Comparison of ENCODE assay signal across 1 cellular context in the genomic region with DNA sequence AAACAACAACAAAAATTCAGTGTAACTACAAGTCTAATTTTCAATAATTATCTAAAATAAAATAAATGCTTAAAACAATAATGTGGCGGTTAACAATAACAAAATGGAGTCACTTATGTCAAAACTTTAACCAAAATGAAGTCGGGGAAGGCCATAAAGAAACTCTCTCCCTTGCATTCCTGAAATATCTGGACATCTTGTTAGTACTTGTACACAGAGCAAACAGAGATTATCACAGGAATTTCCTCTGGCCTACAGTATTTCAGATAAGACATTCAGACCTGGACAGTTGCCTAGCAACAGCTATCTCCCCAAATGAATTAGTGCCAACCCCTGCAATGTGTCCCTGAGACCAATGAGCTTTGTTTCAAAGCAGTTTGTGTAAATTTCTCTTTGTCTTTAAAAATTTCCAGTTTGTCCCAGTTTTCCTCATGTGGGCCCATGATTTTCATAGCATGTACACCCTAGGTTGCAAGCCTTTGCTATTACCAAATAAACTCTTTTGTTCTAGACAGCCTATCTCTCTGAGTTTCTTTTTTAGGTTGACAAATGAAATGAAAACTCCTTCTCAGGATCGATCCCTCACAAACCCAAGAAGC.
TF ChIP-seq lines count a peak whose summit lies in the region.

No MANE protein-coding gene starts in this region.

TF ChIP-seq in HepG2, 621 proteins besides CTCF, POLR2A, EP300 and RAD21 (continued from another document and continues in another):
- no peak for TF ChIP-seq ZNF549 (CRISPR knock-in tag; IDR thresholded peaks at IDR 0.05)
- TF ChIP-seq MIXL1 (CRISPR knock-in tag; IDR thresholded peaks at IDR 0.05): peak; percentile 91
- no peak for TF ChIP-seq SRF (IDR thresholded peaks at IDR 0.05; ENCODE audit: low read depth, low read length)
- TF ChIP-seq EEA1 (CRISPR knock-in tag; IDR thresholded peaks at IDR 0.05; ENCODE audit: borderline replicate concordance): no peak
- TF ChIP-seq ATM (IDR thresholded peaks at IDR 0.05; ENCODE audit: borderline replicate concordance): no peak
- TF ChIP-seq ZNF614 (CRISPR knock-in tag; IDR thresholded peaks at IDR 0.05; ENCODE audit: borderline replicate concordance): no peak
- TF ChIP-seq ZNF20 (CRISPR knock-in tag; IDR thresholded peaks at IDR 0.05): no peak
- no peak for TF ChIP-seq GTF3A (CRISPR knock-in tag; conservative IDR thresholded peaks at IDR 0.05)
- TF ChIP-seq ONECUT2 (CRISPR knock-in tag; IDR thresholded peaks at IDR 0.05): no peak
- TF ChIP-seq ZNF570 (CRISPR knock-in tag; IDR thresholded peaks at IDR 0.05; ENCODE audit: borderline replicate concordance): no peak
- TF ChIP-seq ZFP1 (CRISPR knock-in tag; IDR thresholded peaks at IDR 0.05): peak; percentile 92; the same call in 1 of the 2 replicates
- peak; percentile 94 for TF ChIP-seq FOXA3 (CRISPR knock-in tag; IDR thresholded peaks at IDR 0.05)
- TF ChIP-seq ZNF34 (CRISPR knock-in tag; IDR thresholded peaks at IDR 0.05; ENCODE audit: borderline replicate concordance): no peak
- 0 out of 2 replicates have a peak, but pooled peaks have one; percentile 39 for TF ChIP-seq MXD4 (CRISPR knock-in tag; IDR thresholded peaks at IDR 0.05)
- peak; percentile 84 for TF ChIP-seq ZHX2 (IDR thresholded peaks at IDR 0.05; ENCODE audit: low read depth)
- no peak for TF ChIP-seq ZHX2 (CRISPR knock-in tag; IDR thresholded peaks at IDR 0.05; ENCODE audit: borderline replicate concordance)
- TF ChIP-seq ELF3 (CRISPR knock-in tag; IDR thresholded peaks at IDR 0.05): no peak
- peak in 1 of 2 experiments; percentile 86; a peak in 2 of 4 replicates for TF ChIP-seq NR2F1 (CRISPR knock-in tag; IDR thresholded peaks at IDR 0.05)
- no peak for TF ChIP-seq AGO1 (IDR thresholded peaks at IDR 0.05; ENCODE audit: low read depth, low read length, poor library complexity, severe bottlenecking)
- no peak for TF ChIP-seq MAFK (conservative IDR thresholded peaks at IDR 0.05 in 1 of 2, IDR thresholded peaks at IDR 0.05 in 1 of 2; ENCODE audit: low read length in 2 of 2)
- TF ChIP-seq ZC3H13 (CRISPR knock-in tag; IDR thresholded peaks at IDR 0.05): no peak
- TF ChIP-seq ZNF7 (CRISPR knock-in tag; IDR thresholded peaks at IDR 0.05): no peak
- TF ChIP-seq ISL2 (CRISPR knock-in tag; IDR thresholded peaks at IDR 0.05): peak; percentile 96
- TF ChIP-seq, protein P1, sequence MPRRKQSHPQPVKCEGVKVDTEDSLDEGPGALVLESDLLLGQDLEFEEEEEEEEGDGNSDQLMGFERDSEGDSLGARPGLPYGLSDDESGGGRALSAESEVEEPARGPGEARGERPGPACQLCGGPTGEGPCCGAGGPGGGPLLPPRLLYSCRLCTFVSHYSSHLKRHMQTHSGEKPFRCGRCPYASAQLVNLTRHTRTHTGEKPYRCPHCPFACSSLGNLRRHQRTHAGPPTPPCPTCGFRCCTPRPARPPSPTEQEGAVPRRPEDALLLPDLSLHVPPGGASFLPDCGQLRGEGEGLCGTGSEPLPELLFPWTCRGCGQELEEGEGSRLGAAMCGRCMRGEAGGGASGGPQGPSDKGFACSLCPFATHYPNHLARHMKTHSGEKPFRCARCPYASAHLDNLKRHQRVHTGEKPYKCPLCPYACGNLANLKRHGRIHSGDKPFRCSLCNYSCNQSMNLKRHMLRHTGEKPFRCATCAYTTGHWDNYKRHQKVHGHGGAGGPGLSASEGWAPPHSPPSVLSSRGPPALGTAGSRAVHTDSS (CRISPR knock-in tag; conservative IDR thresholded peaks at IDR 0.05): no peak
- TF ChIP-seq KDM5B (CRISPR knock-in tag; IDR thresholded peaks at IDR 0.05; ENCODE audit: borderline replicate concordance): no peak
- peak; percentile 62 for TF ChIP-seq ZEB1 (IDR thresholded peaks at IDR 0.05; ENCODE audit: insufficient replicate concordance, low read depth)
- TF ChIP-seq, protein P2, sequence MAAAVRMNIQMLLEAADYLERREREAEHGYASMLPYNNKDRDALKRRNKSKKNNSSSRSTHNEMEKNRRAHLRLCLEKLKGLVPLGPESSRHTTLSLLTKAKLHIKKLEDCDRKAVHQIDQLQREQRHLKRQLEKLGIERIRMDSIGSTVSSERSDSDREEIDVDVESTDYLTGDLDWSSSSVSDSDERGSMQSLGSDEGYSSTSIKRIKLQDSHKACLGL (CRISPR knock-in tag; IDR thresholded peaks at IDR 0.05): no peak
- no peak for TF ChIP-seq ZNF607 (CRISPR knock-in tag; IDR thresholded peaks at IDR 0.05; ENCODE audit: borderline replicate concordance)
- no peak for TF ChIP-seq ZNF850 (CRISPR knock-in tag; conservative IDR thresholded peaks at IDR 0.05)
- TF ChIP-seq ZBTB21 (CRISPR knock-in tag; IDR thresholded peaks at IDR 0.05): no peak
- TF ChIP-seq KDM1A (CRISPR knock-in tag; IDR thresholded peaks at IDR 0.05): peak; percentile 52; the same call in 1 of the 2 replicates
- TF ChIP-seq SALL2 (CRISPR knock-in tag; IDR thresholded peaks at IDR 0.05): no peak
- no peak for TF ChIP-seq ZNF251 (CRISPR knock-in tag; IDR thresholded peaks at IDR 0.05)
- TF ChIP-seq, protein P3, sequence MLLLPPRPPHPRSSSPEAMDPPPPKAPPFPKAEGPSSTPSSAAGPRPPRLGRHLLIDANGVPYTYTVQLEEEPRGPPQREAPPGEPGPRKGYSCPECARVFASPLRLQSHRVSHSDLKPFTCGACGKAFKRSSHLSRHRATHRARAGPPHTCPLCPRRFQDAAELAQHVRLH (CRISPR knock-in tag; IDR thresholded peaks at IDR 0.05; ENCODE audit: borderline replicate concordance, low read depth): no peak
- TF ChIP-seq, protein P4, sequence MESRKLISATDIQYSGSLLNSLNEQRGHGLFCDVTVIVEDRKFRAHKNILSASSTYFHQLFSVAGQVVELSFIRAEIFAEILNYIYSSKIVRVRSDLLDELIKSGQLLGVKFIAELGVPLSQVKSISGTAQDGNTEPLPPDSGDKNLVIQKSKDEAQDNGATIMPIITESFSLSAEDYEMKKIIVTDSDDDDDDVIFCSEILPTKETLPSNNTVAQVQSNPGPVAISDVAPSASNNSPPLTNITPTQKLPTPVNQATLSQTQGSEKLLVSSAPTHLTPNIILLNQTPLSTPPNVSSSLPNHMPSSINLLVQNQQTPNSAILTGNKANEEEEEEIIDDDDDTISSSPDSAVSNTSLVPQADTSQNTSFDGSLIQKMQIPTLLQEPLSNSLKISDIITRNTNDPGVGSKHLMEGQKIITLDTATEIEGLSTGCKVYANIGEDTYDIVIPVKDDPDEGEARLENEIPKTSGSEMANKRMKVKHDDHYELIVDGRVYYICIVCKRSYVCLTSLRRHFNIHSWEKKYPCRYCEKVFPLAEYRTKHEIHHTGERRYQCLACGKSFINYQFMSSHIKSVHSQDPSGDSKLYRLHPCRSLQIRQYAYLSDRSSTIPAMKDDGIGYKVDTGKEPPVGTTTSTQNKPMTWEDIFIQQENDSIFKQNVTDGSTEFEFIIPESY (CRISPR knock-in tag; IDR thresholded peaks at IDR 0.05): no peak
- no peak for TF ChIP-seq HMGA1 (CRISPR knock-in tag; conservative IDR thresholded peaks at IDR 0.05)
- TF ChIP-seq, protein P5, sequence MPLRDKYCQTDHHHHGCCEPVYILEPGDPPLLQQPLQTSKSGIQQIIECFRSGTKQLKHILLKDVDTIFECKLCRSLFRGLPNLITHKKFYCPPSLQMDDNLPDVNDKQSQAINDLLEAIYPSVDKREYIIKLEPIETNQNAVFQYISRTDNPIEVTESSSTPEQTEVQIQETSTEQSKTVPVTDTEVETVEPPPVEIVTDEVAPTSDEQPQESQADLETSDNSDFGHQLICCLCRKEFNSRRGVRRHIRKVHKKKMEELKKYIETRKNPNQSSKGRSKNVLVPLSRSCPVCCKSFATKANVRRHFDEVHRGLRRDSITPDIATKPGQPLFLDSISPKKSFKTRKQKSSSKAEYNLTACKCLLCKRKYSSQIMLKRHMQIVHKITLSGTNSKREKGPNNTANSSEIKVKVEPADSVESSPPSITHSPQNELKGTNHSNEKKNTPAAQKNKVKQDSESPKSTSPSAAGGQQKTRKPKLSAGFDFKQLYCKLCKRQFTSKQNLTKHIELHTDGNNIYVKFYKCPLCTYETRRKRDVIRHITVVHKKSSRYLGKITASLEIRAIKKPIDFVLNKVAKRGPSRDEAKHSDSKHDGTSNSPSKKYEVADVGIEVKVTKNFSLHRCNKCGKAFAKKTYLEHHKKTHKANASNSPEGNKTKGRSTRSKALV (CRISPR knock-in tag; IDR thresholded peaks at IDR 0.05): no peak
- TF ChIP-seq GLMP (CRISPR knock-in tag; IDR thresholded peaks at IDR 0.05; ENCODE audit: borderline replicate concordance): no peak
- TF ChIP-seq GRHL1 (CRISPR knock-in tag; conservative IDR thresholded peaks at IDR 0.05): no peak
- TF ChIP-seq RFX1 (IDR thresholded peaks at IDR 0.05): peak; percentile 90
- TF ChIP-seq, protein P6, sequence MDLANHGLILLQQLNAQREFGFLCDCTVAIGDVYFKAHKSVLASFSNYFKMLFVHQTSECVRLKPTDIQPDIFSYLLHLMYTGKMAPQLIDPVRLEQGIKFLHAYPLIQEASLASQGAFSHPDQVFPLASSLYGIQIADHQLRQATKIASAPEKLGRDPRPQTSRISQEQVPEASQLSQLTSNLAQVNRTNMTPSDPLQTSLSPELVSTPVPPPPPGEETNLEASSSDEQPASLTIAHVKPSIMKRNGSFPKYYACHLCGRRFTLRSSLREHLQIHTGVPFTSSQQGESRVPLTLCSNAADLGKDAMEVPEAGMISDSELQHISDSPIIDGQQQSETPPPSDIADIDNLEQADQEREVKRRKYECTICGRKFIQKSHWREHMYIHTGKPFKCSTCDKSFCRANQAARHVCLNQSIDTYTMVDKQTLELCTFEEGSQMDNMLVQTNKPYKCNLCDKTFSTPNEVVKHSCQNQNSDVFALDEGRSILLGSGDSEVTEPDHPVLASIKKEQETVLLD (CRISPR knock-in tag; IDR thresholded peaks at IDR 0.05; ENCODE audit: low read depth): no peak
- TF ChIP-seq DMAP1 (CRISPR knock-in tag; IDR thresholded peaks at IDR 0.05): no peak; the same call in 1 of the 2 replicates
- TF ChIP-seq ZMAT3 (CRISPR knock-in tag; conservative IDR thresholded peaks at IDR 0.05): no peak
- peak; percentile 84 for TF ChIP-seq GFI1 (CRISPR knock-in tag; IDR thresholded peaks at IDR 0.05; ENCODE audit: borderline replicate concordance)
- TF ChIP-seq CENPX (CRISPR knock-in tag; IDR thresholded peaks at IDR 0.05): no peak
- TF ChIP-seq TCF7 (IDR thresholded peaks at IDR 0.05; ENCODE audit: low read depth): peak; percentile 65
- peak; percentile 98 for TF ChIP-seq GATA4 (IDR thresholded peaks at IDR 0.05; ENCODE audit: borderline replicate concordance, low read depth)
- no peak for TF ChIP-seq CC2D1A (CRISPR knock-in tag; IDR thresholded peaks at IDR 0.05)
- no peak for TF ChIP-seq SUZ12 (IDR thresholded peaks at IDR 0.05; ENCODE audit: low read depth, low read length)
- TF ChIP-seq MAFG (CRISPR knock-in tag; IDR thresholded peaks at IDR 0.05): no peak
